ENCODE assay signal across 1 cellular context in the genomic region with DNA sequence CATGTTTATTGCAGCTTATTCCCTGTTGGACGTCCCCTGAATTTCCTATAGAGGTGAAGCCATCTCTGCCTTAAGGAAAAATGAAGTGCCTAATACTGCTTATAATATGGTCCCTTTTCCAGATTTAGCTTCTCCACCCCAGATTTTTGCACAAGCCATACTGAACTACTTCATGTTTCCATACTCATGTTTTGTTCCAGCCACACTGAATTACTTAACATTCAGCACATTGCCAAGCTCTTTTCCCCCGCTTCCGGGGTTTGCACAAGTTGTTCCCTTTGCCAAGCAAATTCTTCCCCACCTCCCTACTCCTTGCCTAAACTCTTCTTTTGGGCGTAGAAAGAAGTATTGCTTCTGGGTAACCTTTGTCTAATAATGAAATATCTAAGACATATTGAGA.
TF ChIP-seq lines count a peak whose summit lies in the region.

No MANE protein-coding gene starts in this region.

TF ChIP-seq in HepG2, 621 proteins besides CTCF, POLR2A, EP300 and RAD21:
- TF ChIP-seq PCBP2 (optimal IDR thresholded peaks at IDR 0.05; ENCODE audit: low read depth, low read length, poor library complexity, severe bottlenecking) (no peak), ZBTB38 (CRISPR knock-in tag; IDR thresholded peaks at IDR 0.05) (no peak), ZNF33A (CRISPR knock-in tag; IDR thresholded peaks at IDR 0.05; ENCODE audit: borderline replicate concordance) (no peak), MAF1 (CRISPR knock-in tag; IDR thresholded peaks at IDR 0.05; ENCODE audit: borderline replicate concordance) (no peak), CBX2 (IDR thresholded peaks at IDR 0.05; ENCODE audit: low read depth, low read length) (no peak), CBX2 (CRISPR knock-in tag; IDR thresholded peaks at IDR 0.05; ENCODE audit: low read depth) (no peak)
- TF ChIP-seq, protein P1, sequence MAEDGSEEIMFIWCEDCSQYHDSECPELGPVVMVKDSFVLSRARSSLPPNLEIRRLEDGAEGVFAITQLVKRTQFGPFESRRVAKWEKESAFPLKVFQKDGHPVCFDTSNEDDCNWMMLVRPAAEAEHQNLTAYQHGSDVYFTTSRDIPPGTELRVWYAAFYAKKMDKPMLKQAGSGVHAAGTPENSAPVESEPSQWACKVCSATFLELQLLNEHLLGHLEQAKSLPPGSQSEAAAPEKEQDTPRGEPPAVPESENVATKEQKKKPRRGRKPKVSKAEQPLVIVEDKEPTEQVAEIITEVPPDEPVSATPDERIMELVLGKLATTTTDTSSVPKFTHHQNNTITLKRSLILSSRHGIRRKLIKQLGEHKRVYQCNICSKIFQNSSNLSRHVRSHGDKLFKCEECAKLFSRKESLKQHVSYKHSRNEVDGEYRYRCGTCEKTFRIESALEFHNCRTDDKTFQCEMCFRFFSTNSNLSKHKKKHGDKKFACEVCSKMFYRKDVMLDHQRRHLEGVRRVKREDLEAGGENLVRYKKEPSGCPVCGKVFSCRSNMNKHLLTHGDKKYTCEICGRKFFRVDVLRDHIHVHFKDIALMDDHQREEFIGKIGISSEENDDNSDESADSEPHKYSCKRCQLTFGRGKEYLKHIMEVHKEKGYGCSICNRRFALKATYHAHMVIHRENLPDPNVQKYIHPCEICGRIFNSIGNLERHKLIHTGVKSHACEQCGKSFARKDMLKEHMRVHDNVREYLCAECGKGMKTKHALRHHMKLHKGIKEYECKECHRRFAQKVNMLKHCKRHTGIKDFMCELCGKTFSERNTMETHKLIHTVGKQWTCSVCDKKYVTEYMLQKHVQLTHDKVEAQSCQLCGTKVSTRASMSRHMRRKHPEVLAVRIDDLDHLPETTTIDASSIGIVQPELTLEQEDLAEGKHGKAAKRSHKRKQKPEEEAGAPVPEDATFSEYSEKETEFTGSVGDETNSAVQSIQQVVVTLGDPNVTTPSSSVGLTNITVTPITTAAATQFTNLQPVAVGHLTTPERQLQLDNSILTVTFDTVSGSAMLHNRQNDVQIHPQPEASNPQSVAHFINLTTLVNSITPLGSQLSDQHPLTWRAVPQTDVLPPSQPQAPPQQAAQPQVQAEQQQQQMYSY (CRISPR knock-in tag; IDR thresholded peaks at IDR 0.05), result 0 out of 2 replicates have a peak, but pooled peaks have one; percentile 52
